In the genomic region with DNA sequence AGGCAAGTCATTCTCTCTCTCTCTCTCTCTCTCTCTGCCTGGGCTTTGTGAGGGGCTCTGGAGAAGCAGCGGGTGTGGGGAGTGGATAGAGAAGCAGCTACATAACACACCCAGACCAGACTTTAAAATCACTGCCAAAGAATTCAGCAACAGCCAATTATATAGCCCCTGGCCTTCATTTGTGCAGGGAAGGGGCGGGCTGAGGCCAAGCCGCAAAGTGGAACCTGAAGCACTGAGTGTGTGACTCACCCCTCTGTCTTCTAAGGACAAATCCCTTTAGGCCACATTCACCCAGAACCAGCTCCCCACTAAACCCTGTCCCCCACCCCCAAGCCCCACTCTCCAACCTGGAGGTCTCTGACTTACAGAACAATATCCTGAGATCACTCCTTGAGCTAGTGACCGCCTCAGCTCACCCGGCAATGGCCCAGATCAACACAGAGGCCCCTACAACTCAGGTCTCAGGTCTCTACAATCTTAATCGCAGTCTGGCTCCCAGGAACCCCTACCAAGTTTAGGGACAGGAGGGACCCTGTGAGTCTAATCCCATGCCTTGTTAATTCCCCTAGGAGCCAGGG, we compare ENCODE assay signal across 1 cellular context.
TF ChIP-seq lines count a peak whose summit lies in the region.

No MANE protein-coding gene starts in this region.

TF ChIP-seq in H1, 55 proteins besides CTCF, POLR2A, EP300 and RAD21:
- no peak for TF ChIP-seq POU5F1 (IDR thresholded peaks at IDR 0.05; ENCODE audit: low read depth, low read length)
- TF ChIP-seq POLR2AphosphoS5 (IDR thresholded peaks at IDR 0.05; ENCODE audit: low read depth, low read length) = peak; percentile 44; the same call in 1 of the 2 replicates
